Comparison of ENCODE assay signal across 9 cellular contexts in genomic region chr5:35202319-35203111, GRCh38. TPM values are rescaled to one million over a fixed set of nuclear protein-coding genes. Genes with fewer than 3 reads are reported as not detected.
DNase-seq lines count a peak whose midpoint lies in the region; ATAC-seq and TF ChIP-seq lines count a peak whose summit lies in the region.
"Had no signal": no experiment of that assay in that cellular context is flagged by ENCODE, and none has a peak within 500 bp of the region (broad histone marks: within the 10 kb centered on the region; RNA-seq: fewer than 3 reads in every experiment).

No MANE protein-coding gene starts in this region.

- ATAC-seq in GM21367 (IDR thresholded peaks at IDR 0.05; ENCODE audit: unreplicated experiment) (peak; percentile 88), WTC11 (peak; percentile 93), HG03108 (IDR thresholded peaks at IDR 0.05; ENCODE audit: unreplicated experiment) (no peak)

- POLR2A ChIA-PET in WTC11 (lab: Charles Lee), result no interaction called here

- H3K36me3 Mint-ChIP-seq in WTC11, result no peaks in the 10 kb centered on the region

- peak; percentile 61 for TF ChIP-seq CTCF in LNCaP clone FGC (IDR thresholded peaks at IDR 0.05; ENCODE audit: control insufficient read depth, extremely low read depth, insufficient read depth)
- peak; percentile 47 for TF ChIP-seq CTCF in WTC11 (IDR thresholded peaks at IDR 0.05)

- H3K27me3 Mint-ChIP-seq in WTC11 (ENCODE audit: low read depth), result no peaks in the 10 kb centered on the region

- no peaks in the 10 kb centered on the region for H3K9me3 Mint-ChIP-seq in WTC11
- H3K9me3 Mint-ChIP-seq: stimulated activated naive CD8-positive, alpha-beta T cell treated with anti-CD3 and anti-CD28 coated beads, Interleukin-15, Interleukin-2, amounts not matched to agents 100 ng/mL and 50 ng/mL, for 24 hours had no signal

- H3K4me1 Mint-ChIP-seq in WTC11, result peaks cover 14% of the 10 kb centered on the region

- no peak overlapping the region for H3K4me3 Mint-ChIP-seq in WTC11
- H3K4me3 Mint-ChIP-seq: stimulated activated naive CD8-positive, alpha-beta T cell treated with anti-CD3 and anti-CD28 coated beads, Interleukin-15, Interleukin-2, amounts not matched to agents 100 ng/mL and 50 ng/mL, for 24 hours had no signal

- DNase-seq in EH (ENCODE audit: low read depth), result peak; percentile 80
- no peak for DNase-seq in LNCaP clone FGC (ENCODE audit: low read depth)
- peak; percentile 79 for DNase-seq in WTC11 (ENCODE audit: low spot score)
- peak; percentile 56 for DNase-seq in fibroblast of peridontal ligament (ENCODE audit: extremely low read depth)
- DNase-seq in pons (ENCODE audit: low spot score), result peak; percentile 44
- DNase-seq in occipital lobe (lab: John Stamatoyannopoulos, UW), result no peak

- no peak overlapping the region for H3K4me3 ChIP-seq in LNCaP clone FGC (ENCODE audit: low read depth, low read length)

- H3K27ac Mint-ChIP-seq in WTC11, result no peak overlapping the region
- H3K27ac Mint-ChIP-seq: stimulated activated naive CD8-positive, alpha-beta T cell treated with anti-CD3 and anti-CD28 coated beads, Interleukin-15, Interleukin-2, amounts not matched to agents 100 ng/mL and 50 ng/mL, for 24 hours had no signal

- CTCF ChIA-PET in WTC11 (lab: Charles Lee), result no interaction called here

TF ChIP-seq in WTC11, 78 proteins besides CTCF, POLR2A, EP300 and RAD21:
- no peak for TF ChIP-seq HMGXB4 (CRISPR knock-in tag; IDR thresholded peaks at IDR 0.05)
- TF ChIP-seq USF2 (CRISPR knock-in tag; IDR thresholded peaks at IDR 0.05), result no peak
- TF ChIP-seq PRRX2 (CRISPR knock-in tag; IDR thresholded peaks at IDR 0.05), result no peak
- TF ChIP-seq ERG (CRISPR knock-in tag; IDR thresholded peaks at IDR 0.05), result no peak
- TF ChIP-seq E2F5 (CRISPR knock-in tag; IDR thresholded peaks at IDR 0.05), result no peak
- TF ChIP-seq E2F4 (CRISPR knock-in tag; IDR thresholded peaks at IDR 0.05; ENCODE audit: borderline replicate concordance, low read depth), result no peak
- TF ChIP-seq TCF7 (CRISPR knock-in tag; IDR thresholded peaks at IDR 0.05; ENCODE audit: low read depth), result no peak
- no peak for TF ChIP-seq ZNF416 (CRISPR knock-in tag; IDR thresholded peaks at IDR 0.05)

RNA-seq across cellular contexts. Expression of gene PRLR, which starts 27.8 kb away (rescaled TPM):
- total RNA-seq in WTC11 (2021), result 1.9 to 3.2 TPM (median 1.9 TPM) in 3 replicates
- 3.3 TPM for total RNA-seq in occipital lobe

Comparison
In these comparisons a context has a peak if more than half of its experiments do, and no peak if none do; other contexts are left out.
1. DNase-seq: peak in EH (single experiment), WTC11 (single experiment), fibroblast of peridontal ligament (single experiment) and pons (single experiment); none in LNCaP clone FGC (single experiment) and occipital lobe (single experiment).